ENCODE assay signal across 18 cellular contexts in genomic region chr22:27097933-27098332, GRCh38.
DNase-seq lines count a peak whose midpoint lies in the region; ATAC-seq and TF ChIP-seq lines count a peak whose summit lies in the region.
"Had no signal": no experiment of that assay in that cellular context is flagged by ENCODE, and none has a peak within 500 bp of the region (broad histone marks: within the 10 kb centered on the region; RNA-seq: fewer than 3 reads in every experiment).

No MANE protein-coding gene starts in this region.

- H3K56ac ChIP-seq in mesendoderm (ENCODE audit: low read length): no peak overlapping the region

- peaks cover 56% of the 10 kb centered on the region for H3K4me1 Mint-ChIP-seq in chondrocyte (ENCODE audit: low read depth)

- no peak overlapping the region for H2BK120ac ChIP-seq in mesendoderm (ENCODE audit: low read depth, low read length)

- no peak for ATAC-seq in SK-N-SH treated with all-trans-retinoic acid at 6 μM for 48 hours
- ATAC-seq: HCT116 had no signal

- H3K9me3 Mint-ChIP-seq in chondrocyte (ENCODE audit: low read depth): no peaks in the 10 kb centered on the region
- H3K9me3 Mint-ChIP-seq: CD4-positive, alpha-beta T cell had no signal

- no peak overlapping the region for H3K4me3 Mint-ChIP-seq in chondrocyte (ENCODE audit: unreplicated experiment)
- H3K4me3 Mint-ChIP-seq: CD4-positive, alpha-beta T cell had no signal

- H3K27me3 Mint-ChIP-seq in chondrocyte (ENCODE audit: low read depth): no peaks in the 10 kb centered on the region

- no peak overlapping the region for H2BK5ac ChIP-seq in mesendoderm (ENCODE audit: low read length)

- H3K27ac Mint-ChIP-seq in chondrocyte (ENCODE audit: unreplicated experiment): peak overlapping the region; percentile 32
- H3K27ac Mint-ChIP-seq: CD4-positive, alpha-beta T cell had no signal

- H3K36me3 ChIP-seq in mesendoderm (ENCODE audit: control insufficient read depth, insufficient read depth, low read length): no peaks in the 10 kb centered on the region
- H3K36me3 ChIP-seq: BE2C, SJSA1 had no signal

- H2AK5ac ChIP-seq in mesendoderm (ENCODE audit: low read length): no peak overlapping the region

- H3K4me3 ChIP-seq in AG10803 (ENCODE audit: low read length): no peak overlapping the region
- H3K4me3 ChIP-seq in mesendoderm (ENCODE audit: low read length): no peak overlapping the region
- H3K4me3 ChIP-seq: PC-9, SJSA1 had no signal

- no peak overlapping the region for H3K9ac ChIP-seq in mesendoderm (ENCODE audit: low read length)

- H3K23ac ChIP-seq in mesendoderm (ENCODE audit: low read length): no peak overlapping the region

- no CpG with 5 or more reads among the region's 2 CpGs for WGBS in mesendoderm (ENCODE audit: extremely low coverage, insufficient coverage, low lambda C conversion rate)

- no peaks in the 10 kb centered on the region for H3K79me1 ChIP-seq in mesendoderm (ENCODE audit: low read length)

- H3K4me1 ChIP-seq in mesendoderm (ENCODE audit: control insufficient read depth, low read depth, low read length): no peaks in the 10 kb centered on the region

- no peak overlapping the region for H4K8ac ChIP-seq in mesendoderm (ENCODE audit: low read depth, low read length)

- H4K5ac ChIP-seq in mesendoderm (ENCODE audit: low read length): no peak overlapping the region

- H3K4me2 ChIP-seq in mesendoderm (ENCODE audit: low read length): no peak overlapping the region
- H3K4me2 ChIP-seq: PC-9 had no signal

- no peak overlapping the region for H3K27ac ChIP-seq in mesendoderm (ENCODE audit: low read depth, low read length)
- H3K27ac ChIP-seq: PC-9, SJSA1 had no signal

- TF ChIP-seq CTCF in AG10803 (conservative IDR thresholded peaks at IDR 0.05; ENCODE audit: low read length) (0 out of 2 replicates have a peak, but pooled peaks have one; percentile 16), chondrocyte (IDR thresholded peaks at IDR 0.05) (no peak)

- no peaks in the 10 kb centered on the region for H3K36me3 Mint-ChIP-seq in chondrocyte (ENCODE audit: low read depth)

- no peaks in the 10 kb centered on the region for H3K27me3 ChIP-seq in mesendoderm (ENCODE audit: insufficient read depth, low read length, poor library complexity)
- H3K27me3 ChIP-seq: SJSA1 had no signal

- no peak overlapping the region for H3K4ac ChIP-seq in mesendoderm (ENCODE audit: low read depth, low read length)

- DNase-seq in AG10803 (ENCODE audit: low read depth) (peak; percentile 79), RPMI7951 (ENCODE audit: low read depth) (peak; percentile 68), chondrocyte (ENCODE audit: low spot score) (no peak), mesendoderm (peak; percentile 71), NCI-H2196 (lab: John Stamatoyannopoulos, UW; ENCODE audit: unreplicated experiment) (no peak), SK-N-DZ (ENCODE audit: low spot score) (no peak), H4 (ENCODE audit: low spot score) (no peak)
- DNase-seq: BE2C; CD4-positive, alpha-beta T cell; KBM-7; NCI-H1436 treated with DMSO at 0.1 percent for 48 hours; NCI-H2029 treated with DMSO at 0.1 percent for 48 hours; NCI-H510A; NCI-H774; PC-9 had no signal

- no peaks in the 10 kb centered on the region for H3K79me2 ChIP-seq in mesendoderm (ENCODE audit: control insufficient read depth, insufficient read depth, low read length)

- H2BK15ac ChIP-seq in mesendoderm (replicated peaks; ENCODE audit: low read depth): no peak overlapping the region

- H3K18ac ChIP-seq in mesendoderm (ENCODE audit: low read length): no peak overlapping the region

TF ChIP-seq in SK-N-SH treated with all-trans-retinoic acid at 6 μM for 48 hours, 23 proteins besides CTCF, POLR2A, EP300 and RAD21:
- no peak for TF ChIP-seq ARNTL (CRISPR knock-in tag; IDR thresholded peaks at IDR 0.05; ENCODE audit: borderline replicate concordance, low read depth)
- no peak for TF ChIP-seq SNAI2 (CRISPR knock-in tag; IDR thresholded peaks at IDR 0.05)
- no peak for TF ChIP-seq PPARA (CRISPR knock-in tag; IDR thresholded peaks at IDR 0.05; ENCODE audit: borderline replicate concordance)
- TF ChIP-seq ZNF8 (CRISPR knock-in tag; IDR thresholded peaks at IDR 0.05): no peak
- TF ChIP-seq, protein P1, sequence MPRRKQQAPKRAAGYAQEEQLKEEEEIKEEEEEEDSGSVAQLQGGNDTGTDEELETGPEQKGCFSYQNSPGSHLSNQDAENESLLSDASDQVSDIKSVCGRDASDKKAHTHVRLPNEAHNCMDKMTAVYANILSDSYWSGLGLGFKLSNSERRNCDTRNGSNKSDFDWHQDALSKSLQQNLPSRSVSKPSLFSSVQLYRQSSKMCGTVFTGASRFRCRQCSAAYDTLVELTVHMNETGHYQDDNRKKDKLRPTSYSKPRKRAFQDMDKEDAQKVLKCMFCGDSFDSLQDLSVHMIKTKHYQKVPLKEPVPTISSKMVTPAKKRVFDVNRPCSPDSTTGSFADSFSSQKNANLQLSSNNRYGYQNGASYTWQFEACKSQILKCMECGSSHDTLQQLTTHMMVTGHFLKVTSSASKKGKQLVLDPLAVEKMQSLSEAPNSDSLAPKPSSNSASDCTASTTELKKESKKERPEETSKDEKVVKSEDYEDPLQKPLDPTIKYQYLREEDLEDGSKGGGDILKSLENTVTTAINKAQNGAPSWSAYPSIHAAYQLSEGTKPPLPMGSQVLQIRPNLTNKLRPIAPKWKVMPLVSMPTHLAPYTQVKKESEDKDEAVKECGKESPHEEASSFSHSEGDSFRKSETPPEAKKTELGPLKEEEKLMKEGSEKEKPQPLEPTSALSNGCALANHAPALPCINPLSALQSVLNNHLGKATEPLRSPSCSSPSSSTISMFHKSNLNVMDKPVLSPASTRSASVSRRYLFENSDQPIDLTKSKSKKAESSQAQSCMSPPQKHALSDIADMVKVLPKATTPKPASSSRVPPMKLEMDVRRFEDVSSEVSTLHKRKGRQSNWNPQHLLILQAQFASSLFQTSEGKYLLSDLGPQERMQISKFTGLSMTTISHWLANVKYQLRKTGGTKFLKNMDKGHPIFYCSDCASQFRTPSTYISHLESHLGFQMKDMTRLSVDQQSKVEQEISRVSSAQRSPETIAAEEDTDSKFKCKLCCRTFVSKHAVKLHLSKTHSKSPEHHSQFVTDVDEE (CRISPR knock-in tag; IDR thresholded peaks at IDR 0.05): no peak
- no peak for TF ChIP-seq TOX (CRISPR knock-in tag; IDR thresholded peaks at IDR 0.05; ENCODE audit: borderline replicate concordance)
- no peak for TF ChIP-seq ESRRG (CRISPR knock-in tag; IDR thresholded peaks at IDR 0.05)
- TF ChIP-seq ZNF565 (CRISPR knock-in tag; conservative IDR thresholded peaks at IDR 0.05; ENCODE audit: low read depth): no peak
- no peak for TF ChIP-seq ZNF70 (CRISPR knock-in tag; IDR thresholded peaks at IDR 0.05)
- TF ChIP-seq CSDC2 (CRISPR knock-in tag; IDR thresholded peaks at IDR 0.05): no peak
- no peak for TF ChIP-seq ZC3H10 (CRISPR knock-in tag; IDR thresholded peaks at IDR 0.05)
- TF ChIP-seq, protein P2, sequence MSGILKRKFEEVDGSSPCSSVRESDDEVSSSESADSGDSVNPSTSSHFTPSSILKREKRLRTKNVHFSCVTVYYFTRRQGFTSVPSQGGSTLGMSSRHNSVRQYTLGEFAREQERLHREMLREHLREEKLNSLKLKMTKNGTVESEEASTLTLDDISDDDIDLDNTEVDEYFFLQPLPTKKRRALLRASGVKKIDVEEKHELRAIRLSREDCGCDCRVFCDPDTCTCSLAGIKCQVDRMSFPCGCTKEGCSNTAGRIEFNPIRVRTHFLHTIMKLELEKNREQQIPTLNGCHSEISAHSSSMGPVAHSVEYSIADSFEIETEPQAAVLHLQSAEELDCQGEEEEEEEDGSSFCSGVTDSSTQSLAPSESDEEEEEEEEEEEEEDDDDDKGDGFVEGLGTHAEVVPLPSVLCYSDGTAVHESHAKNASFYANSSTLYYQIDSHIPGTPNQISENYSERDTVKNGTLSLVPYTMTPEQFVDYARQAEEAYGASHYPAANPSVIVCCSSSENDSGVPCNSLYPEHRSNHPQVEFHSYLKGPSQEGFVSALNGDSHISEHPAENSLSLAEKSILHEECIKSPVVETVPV (CRISPR knock-in tag; IDR thresholded peaks at IDR 0.05): no peak
- no peak for TF ChIP-seq ZFP30 (CRISPR knock-in tag; IDR thresholded peaks at IDR 0.05)
- no peak for TF ChIP-seq RARB (CRISPR knock-in tag; IDR thresholded peaks at IDR 0.05)
- TF ChIP-seq ISL1 (CRISPR knock-in tag; IDR thresholded peaks at IDR 0.05): no peak
- TF ChIP-seq GLIS3 (CRISPR knock-in tag; IDR thresholded peaks at IDR 0.05): no peak
- TF ChIP-seq PATZ1 (CRISPR knock-in tag; IDR thresholded peaks at IDR 0.05; ENCODE audit: borderline replicate concordance): no peak
- no peak for TF ChIP-seq BACH2 (CRISPR knock-in tag; IDR thresholded peaks at IDR 0.05; ENCODE audit: borderline replicate concordance)
- no peak for TF ChIP-seq OSR1 (CRISPR knock-in tag; IDR thresholded peaks at IDR 0.05)
- TF ChIP-seq TCF4 (CRISPR knock-in tag; IDR thresholded peaks at IDR 0.05; ENCODE audit: borderline replicate concordance): no peak

Comparison
In these comparisons a context has a peak if more than half of its experiments do, and no peak if none do; other contexts are left out.
1. DNase-seq: peak in AG10803 (single experiment), RPMI7951 (single experiment) and mesendoderm (single experiment); none in chondrocyte (single experiment), NCI-H2196 (single experiment), SK-N-DZ (single experiment) and H4 (single experiment).